1 cellular context compared by ENCODE assay signal in the genomic region with DNA sequence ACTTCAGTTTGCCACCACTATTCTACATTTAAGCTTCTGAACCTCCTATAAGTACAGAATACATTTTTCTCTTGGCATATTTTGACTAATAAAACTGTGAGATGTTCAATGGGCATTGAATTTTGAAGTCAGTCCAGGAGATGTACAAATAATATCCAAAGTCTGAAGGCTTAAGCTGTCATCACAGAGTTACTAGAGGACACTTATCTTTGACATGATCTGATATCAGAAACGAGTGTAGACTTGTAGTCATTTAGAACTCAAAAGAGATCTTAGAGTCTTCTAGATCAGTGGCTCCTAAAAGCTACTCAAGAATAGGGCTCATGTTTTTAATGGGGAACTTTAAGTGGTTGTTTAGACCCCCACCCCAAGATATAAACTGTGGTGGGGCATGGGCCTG.
TF ChIP-seq lines count a peak whose summit lies in the region.

No MANE protein-coding gene starts in this region.

TF ChIP-seq in neural cell, 6 proteins besides CTCF, POLR2A, EP300 and RAD21 (continued from another document):
- TF ChIP-seq, protein P1, sequence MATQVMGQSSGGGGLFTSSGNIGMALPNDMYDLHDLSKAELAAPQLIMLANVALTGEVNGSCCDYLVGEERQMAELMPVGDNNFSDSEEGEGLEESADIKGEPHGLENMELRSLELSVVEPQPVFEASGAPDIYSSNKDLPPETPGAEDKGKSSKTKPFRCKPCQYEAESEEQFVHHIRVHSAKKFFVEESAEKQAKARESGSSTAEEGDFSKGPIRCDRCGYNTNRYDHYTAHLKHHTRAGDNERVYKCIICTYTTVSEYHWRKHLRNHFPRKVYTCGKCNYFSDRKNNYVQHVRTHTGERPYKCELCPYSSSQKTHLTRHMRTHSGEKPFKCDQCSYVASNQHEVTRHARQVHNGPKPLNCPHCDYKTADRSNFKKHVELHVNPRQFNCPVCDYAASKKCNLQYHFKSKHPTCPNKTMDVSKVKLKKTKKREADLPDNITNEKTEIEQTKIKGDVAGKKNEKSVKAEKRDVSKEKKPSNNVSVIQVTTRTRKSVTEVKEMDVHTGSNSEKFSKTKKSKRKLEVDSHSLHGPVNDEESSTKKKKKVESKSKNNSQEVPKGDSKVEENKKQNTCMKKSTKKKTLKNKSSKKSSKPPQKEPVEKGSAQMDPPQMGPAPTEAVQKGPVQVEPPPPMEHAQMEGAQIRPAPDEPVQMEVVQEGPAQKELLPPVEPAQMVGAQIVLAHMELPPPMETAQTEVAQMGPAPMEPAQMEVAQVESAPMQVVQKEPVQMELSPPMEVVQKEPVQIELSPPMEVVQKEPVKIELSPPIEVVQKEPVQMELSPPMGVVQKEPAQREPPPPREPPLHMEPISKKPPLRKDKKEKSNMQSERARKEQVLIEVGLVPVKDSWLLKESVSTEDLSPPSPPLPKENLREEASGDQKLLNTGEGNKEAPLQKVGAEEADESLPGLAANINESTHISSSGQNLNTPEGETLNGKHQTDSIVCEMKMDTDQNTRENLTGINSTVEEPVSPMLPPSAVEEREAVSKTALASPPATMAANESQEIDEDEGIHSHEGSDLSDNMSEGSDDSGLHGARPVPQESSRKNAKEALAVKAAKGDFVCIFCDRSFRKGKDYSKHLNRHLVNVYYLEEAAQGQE (IDR thresholded peaks at IDR 0.05; ENCODE audit: borderline replicate concordance): no peak
- TF ChIP-seq MXI1 (conservative IDR thresholded peaks at IDR 0.05; ENCODE audit: poor library complexity, severe bottlenecking): no peak
